ENCODE assay signal across 9 cellular contexts in the genomic region with DNA sequence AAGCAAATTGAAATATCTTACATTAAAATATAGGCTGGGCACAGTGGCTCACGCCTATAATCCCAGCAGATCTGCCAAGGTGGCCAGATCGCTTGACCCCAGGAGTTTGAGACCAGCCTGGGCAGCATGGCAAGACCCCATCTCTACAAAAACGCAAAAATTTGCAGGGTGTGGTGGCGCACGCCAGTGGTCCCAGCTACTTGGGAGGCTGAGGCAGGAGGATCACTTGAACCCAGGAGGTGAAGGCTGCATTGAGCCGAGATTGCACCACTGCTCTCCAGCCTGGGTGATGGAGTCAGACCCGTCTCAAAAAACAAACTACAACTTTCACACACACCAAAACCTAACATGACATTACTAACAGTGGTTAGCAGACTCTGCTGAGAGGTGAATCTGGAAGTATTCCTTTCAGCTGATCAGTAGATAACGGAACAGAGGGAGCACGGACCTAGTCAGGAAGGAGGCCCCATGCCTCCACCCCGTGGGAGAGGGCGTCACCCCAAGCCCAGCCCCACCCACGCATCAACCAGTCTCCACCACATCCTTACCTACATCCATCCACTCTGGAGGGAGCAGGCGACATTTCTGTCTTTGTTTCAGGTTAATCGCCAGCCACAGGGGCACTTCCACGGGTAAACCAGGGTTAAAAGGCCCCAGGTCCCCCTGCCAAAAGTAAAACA. TPM values are rescaled to one million over a fixed set of nuclear protein-coding genes. Genes with fewer than 3 reads are reported as not detected.
A peak's percentile ranks its signal among the peaks of the same experiment; 100 is the strongest.
DNase-seq lines count a peak whose midpoint lies in the region; ATAC-seq and TF ChIP-seq lines count a peak whose summit lies in the region.
"Had no signal": no experiment of that assay in that cellular context is flagged by ENCODE, and none has a peak within 500 bp of the region (broad histone marks: within the 10 kb centered on the region; RNA-seq: fewer than 3 reads in every experiment).

No MANE protein-coding gene starts in this region.

- H3K27ac ChIP-seq in breast epithelium (no peak overlapping the region), Panc1 (ENCODE audit: low read length) (no peak overlapping the region), ectodermal cell (ENCODE audit: insufficient read depth, low read depth, low read length, poor library complexity, severe bottlenecking) (no peak overlapping the region), transverse colon (peak overlapping the region; percentile 40 to 79 (median 56))

- no peak for TF ChIP-seq CTCF in MCF 10A (IDR thresholded peaks at IDR 0.05; ENCODE audit: unreplicated experiment)
- TF ChIP-seq CTCF in breast epithelium (IDR thresholded peaks at IDR 0.05): no peak
- TF ChIP-seq CTCF in Panc1 (IDR thresholded peaks at IDR 0.05): no peak
- TF ChIP-seq CTCF in transverse colon (IDR thresholded peaks at IDR 0.05): no peak

- peak overlapping the region; percentile 59 for H3K4me3 Mint-ChIP-seq in MCF 10A (ENCODE audit: unreplicated experiment)

- 82 to 84% methylated on average over 15 of the region's 15 CpGs for WGBS in ectodermal cell, 2 experiments
- 53 to 56% methylated on average over 5 to 15 of the region's 15 CpGs for WGBS in transverse colon (ENCODE audit: low coverage in 1 of 2), 2 donors

- TF ChIP-seq EP300 in transverse colon (IDR thresholded peaks at IDR 0.05; ENCODE audit: low read depth): no peak

- DNase-seq in MCF 10A (ENCODE audit: unreplicated experiment): no peak
- no peak for DNase-seq in breast epithelium (ENCODE audit: low spot score in 2 of 2)
- DNase-seq in Panc1 (ENCODE audit: low read depth, low spot score): no peak
- peak; percentile 67 for DNase-seq in transverse colon
- no peak for DNase-seq in NOMO-1 (lab: John Stamatoyannopoulos, UW; ENCODE audit: unreplicated experiment in 2 of 2)
- DNase-seq in DMS 273 (lab: John Stamatoyannopoulos, UW; ENCODE audit: unreplicated experiment): no peak
- DNase-seq: NCI-H2029 treated with DMSO at 0.1 percent for 48 hours had no signal

- POLR2A ChIA-PET in MCF 10A (lab: Yijun Ruan, JAX) (no interaction called here), Panc1 (lab: Charles Lee) (no interaction called here)

- peaks cover 5% of the 10 kb centered on the region for H3K4me1 Mint-ChIP-seq in MCF 10A (ENCODE audit: insufficient read depth, unreplicated experiment)

- intact Hi-C loops in MCF 10A (cut with micrococcal nuclease): no loop called here
- intact Hi-C loops in breast epithelium (cut with DNase I; ENCODE audit: low total_unique reads): no loop called here
- intact Hi-C loops in Panc1 (cut with micrococcal nuclease; ENCODE audit: unreplicated experiment): no loop called here
- intact Hi-C loops in transverse colon (cut with DNase I; ENCODE audit: low total_unique reads): no loop called here

- ATAC-seq in Panc1 (no peak), HG03571 (IDR thresholded peaks at IDR 0.05; ENCODE audit: unreplicated experiment) (no peak)

- H3K4me1 ChIP-seq in breast epithelium (peaks cover 0 to 4% of the 10 kb centered on the region in 2 donors), Panc1 (ENCODE audit: control insufficient read depth, insufficient read depth, low read length) (peaks cover 6% of the 10 kb centered on the region; the same call in 1 of the 2 replicates), ectodermal cell (ENCODE audit: control insufficient read depth, insufficient read depth, low read length) (peaks cover 3% of the 10 kb centered on the region), transverse colon (peaks cover 6 to 28% (median 17%) of the 10 kb centered on the region in 4 donors)

- in situ Hi-C loops in Panc1 (cut with HindIII; ENCODE audit: low pct_unique_long_range_greater_than_20kb, low sequenced_read_pairs) (no loop called here), transverse colon (cut with MboI; ENCODE audit: low pct_ligation_motif_present in 1 of 4, low pct_unique_long_range_greater_than_20kb in 1 of 4, low sequenced_read_pairs in 3 of 4) (no loop called here)

- no peak overlapping the region for H3K27ac Mint-ChIP-seq in MCF 10A (ENCODE audit: low read depth, unreplicated experiment)

- H3K4me3 ChIP-seq in breast epithelium (no peak overlapping the region), Panc1 (ENCODE audit: low read depth in 2 of 2, low read length in 2 of 2) (peak overlapping the region in 1 of 2 experiments; percentile 68; a peak in 2 of 4 replicates), ectodermal cell (ENCODE audit: insufficient read depth, low read depth, low read length) (peak overlapping the region; percentile 83), transverse colon (no peak overlapping the region)

- BruUV-seq in MCF 10A (replicated peaks; lab: Mats Ljungman, UMichigan): no TSS peak
- TSS peak; percentile 66 for BruUV-seq in Panc1 (replicated peaks; lab: Mats Ljungman, UMichigan)

- H3K9me3 ChIP-seq in breast epithelium (no peaks in the 10 kb centered on the region), Panc1 (ENCODE audit: control insufficient read depth, insufficient read depth, low read depth, low read length) (no peaks in the 10 kb centered on the region), ectodermal cell (ENCODE audit: control insufficient read depth, low read length) (no peaks in the 10 kb centered on the region), transverse colon (no peaks in the 10 kb centered on the region)

- H3K36me3 ChIP-seq in breast epithelium (no peaks in the 10 kb centered on the region), Panc1 (ENCODE audit: control insufficient read depth, insufficient read depth, low read length) (peaks cover 2% of the 10 kb centered on the region; the same call in 1 of the 2 replicates), ectodermal cell (ENCODE audit: control insufficient read depth, insufficient read depth, low read length) (peaks cover 20% of the 10 kb centered on the region), transverse colon (no peaks in the 10 kb centered on the region)

- no peak for TF ChIP-seq POLR2A in breast epithelium (IDR thresholded peaks at IDR 0.05)
- no peak for TF ChIP-seq POLR2A in transverse colon (IDR thresholded peaks at IDR 0.05)

- H3K36me3 Mint-ChIP-seq in MCF 10A (ENCODE audit: insufficient read depth, unreplicated experiment): peaks cover 4% of the 10 kb centered on the region

- H3K27me3 ChIP-seq in breast epithelium (no peaks in the 10 kb centered on the region), Panc1 (ENCODE audit: control insufficient read depth, insufficient read depth, low read length) (no peaks in the 10 kb centered on the region), ectodermal cell (ENCODE audit: control insufficient read depth, insufficient read depth, low read length, poor library complexity, severe bottlenecking) (peaks cover 17% of the 10 kb centered on the region), transverse colon (no peaks in the 10 kb centered on the region)

- H3K27me3 Mint-ChIP-seq in MCF 10A (ENCODE audit: insufficient read depth, unreplicated experiment): no peaks in the 10 kb centered on the region

- CTCF ChIA-PET in MCF 10A (lab: Yijun Ruan, JAX): interaction anchor here (1.5 kb wide), 1 partner anchor 13 kb away, joined by 8 read pairs; no protein-coding TSS in a partner anchor
- CTCF ChIA-PET in Panc1 (lab: Charles Lee): no interaction called here

- H3K9me3 Mint-ChIP-seq in MCF 10A (ENCODE audit: unreplicated experiment): no peaks in the 10 kb centered on the region

RNA-seq across cellular contexts. Expression of gene GINS2, which starts 1.7 kb away (rescaled TPM):
- total RNA-seq in MCF 10A (2022): 6.9 and 11.3 TPM in 2 replicates
- total RNA-seq in breast epithelium: 1 to 10 TPM in 2 of 3 donors, under 1 TPM in 1; 0.66 to 3.1 (median 1.1) TPM
- 12.0 TPM for total RNA-seq in Panc1 (2021; ENCODE audit: unreplicated experiment)
- 4.2 TPM for polyA plus RNA-seq in Panc1 (2012; ENCODE audit: insufficient read length)
- polyA plus RNA-seq in ectodermal cell (2013, experiment 1 of 4): 54.2 TPM
- polyA plus RNA-seq in ectodermal cell (2013, experiment 2 of 4): 54.0 TPM
- 43.2 TPM for polyA plus RNA-seq in ectodermal cell (2013, experiment 3 of 4)
- 41.8 TPM for polyA plus RNA-seq in ectodermal cell (2013, experiment 4 of 4)
- total RNA-seq in transverse colon: 1 to 10 TPM in 2 of 4 donors, under 1 TPM in 1, not detected in 1; 1.00 to 4.4 (median 1.2) TPM

Comparison
In these comparisons a context has a peak if more than half of its experiments do, and no peak if none do; other contexts are left out.
1. H3K27ac ChIP-seq: peak in transverse colon (4 of 4); none in breast epithelium (0 of 2), Panc1 (single experiment) and ectodermal cell (single experiment).